9 cellular contexts compared by ENCODE assay signal in the genomic region with DNA sequence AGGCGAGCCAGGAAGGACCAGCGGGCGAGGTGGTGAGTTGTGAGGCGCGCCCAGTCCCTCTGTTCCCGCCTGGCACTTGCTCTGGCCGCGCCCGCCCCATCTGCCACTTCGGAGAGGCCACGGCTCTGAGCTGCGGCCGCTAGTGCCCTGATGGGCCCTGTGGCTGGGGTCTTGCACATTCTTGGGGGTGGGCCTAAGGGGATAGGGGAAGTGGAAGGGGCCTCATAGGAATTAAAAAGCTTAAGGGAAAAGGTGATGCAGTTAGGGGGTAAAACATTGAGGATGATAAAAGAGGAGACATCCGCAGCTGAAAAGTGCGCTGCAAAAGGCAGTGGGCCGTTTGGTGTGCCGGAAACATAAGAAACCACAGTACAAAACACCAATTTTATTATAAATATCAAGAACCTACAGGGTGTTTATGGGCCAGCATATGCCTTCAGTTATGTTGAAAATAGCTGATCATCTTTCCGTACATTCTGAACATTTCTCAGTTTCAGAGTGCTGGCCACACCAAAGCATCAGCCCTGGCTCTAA. TPM values are rescaled to one million over a fixed set of nuclear protein-coding genes. Genes with fewer than 3 reads are reported as not detected.
A peak's percentile ranks its signal among the peaks of the same experiment; 100 is the strongest.
DNase-seq lines count a peak whose midpoint lies in the region; ATAC-seq and TF ChIP-seq lines count a peak whose summit lies in the region.
"Had no signal": no experiment of that assay in that cellular context is flagged by ENCODE, and none has a peak within 500 bp of the region (broad histone marks: within the 10 kb centered on the region; RNA-seq: fewer than 3 reads in every experiment).

No MANE protein-coding gene starts in this region.

- H3K36me3 Mint-ChIP-seq in HFFc6 (ENCODE audit: low read depth), result peaks cover 38% of the 10 kb centered on the region
- peaks cover 6% of the 10 kb centered on the region for H3K36me3 Mint-ChIP-seq in brain

- H3K27me3 ChIP-seq in ACC112 (ENCODE audit: insufficient read depth, low read length) (no peaks in the 10 kb centered on the region), mucosa of rectum (ENCODE audit: control insufficient read depth in 2 of 2, insufficient read depth in 2 of 2, low read length in 2 of 2) (no peaks in the 10 kb centered on the region)

- H2AFZ ChIP-seq in ACC112 (ENCODE audit: low read length, unreplicated experiment), result no peak overlapping the region

- H3K79me2 ChIP-seq in ACC112 (ENCODE audit: control insufficient read depth, insufficient read depth, low read length, unreplicated experiment), result peaks cover 34% of the 10 kb centered on the region

- peak overlapping the region; percentile 99 for H3K4me3 Mint-ChIP-seq in HFFc6
- peak overlapping the region; percentile 88 to 97 (median 91) for H3K4me3 Mint-ChIP-seq in brain

- H3K27me3 Mint-ChIP-seq in HFFc6 (ENCODE audit: insufficient read depth) (peaks cover 6% of the 10 kb centered on the region), brain (peaks cover 63% of the 10 kb centered on the region)

- TF ChIP-seq CTCF in HFFc6 (IDR thresholded peaks at IDR 0.05), result no peak; the same call in 1 of the 2 replicates
- no peak for TF ChIP-seq CTCF in brain (conservative IDR thresholded peaks at IDR 0.05)

- H3K36me3 ChIP-seq in ACC112 (ENCODE audit: insufficient read depth, low read length), result peaks cover 45% of the 10 kb centered on the region
- peaks cover 43 to 65% of the 10 kb centered on the region in 2 donors for H3K36me3 ChIP-seq in mucosa of rectum (ENCODE audit: control insufficient read depth in 2 of 2, insufficient read depth in 2 of 2, low read length in 2 of 2)

- no peaks in the 10 kb centered on the region for H3K9me3 Mint-ChIP-seq in HFFc6
- peaks cover 0 to 4% (median 4%) of the 10 kb centered on the region in 5 experiments for H3K9me3 Mint-ChIP-seq in brain

- no peak for ATAC-seq in GM19035 (IDR thresholded peaks at IDR 0.05; ENCODE audit: unreplicated experiment)

- H3K27ac ChIP-seq in ACC112 (ENCODE audit: low read depth, low read length) (0 out of 2 replicates have a peak overlapping the region, but pooled peaks have one; percentile 5), mucosa of rectum (ENCODE audit: low read depth in 2 of 2, low read length in 2 of 2) (peak overlapping the region; percentile 95 to 96)

- H3K4me3 ChIP-seq in ACC112 (ENCODE audit: low read depth, low read length) (peak overlapping the region; percentile 95), mucosa of rectum (ENCODE audit: low read length in 2 of 2) (peak overlapping the region; percentile 90 to 92)

- peak overlapping the region; percentile 98 for H3K27ac Mint-ChIP-seq in HFFc6
- H3K27ac Mint-ChIP-seq in brain, result peak overlapping the region in 4 of 5 experiments; percentile 42 to 95 (median 93)

- H3K4me1 Mint-ChIP-seq in HFFc6 (ENCODE audit: low read depth), result peaks cover 28% of the 10 kb centered on the region
- peaks cover 15% of the 10 kb centered on the region for H3K4me1 Mint-ChIP-seq in brain

- DNase-seq in HFFc6, result no peak
- no peak for DNase-seq in NCI-H128 (lab: John Stamatoyannopoulos, UW; ENCODE audit: unreplicated experiment)
- DNase-seq in HuH-7 (ENCODE audit: low spot score), result no peak
- DNase-seq in inferior parietal cortex (ENCODE audit: extremely low spot score), result no peak

- no peaks in the 10 kb centered on the region for H3K9me3 ChIP-seq in mucosa of rectum (ENCODE audit: control insufficient read depth in 2 of 2, low read length in 2 of 2)

- H3K9ac ChIP-seq in mucosa of rectum (ENCODE audit: low read depth in 1 of 2, low read length in 2 of 2), result peak overlapping the region; percentile 92 to 96

- H3K4me1 ChIP-seq in ACC112 (ENCODE audit: control insufficient read depth, insufficient read depth, low read length, unreplicated experiment) (peaks cover 21% of the 10 kb centered on the region), mucosa of rectum (ENCODE audit: control insufficient read depth in 2 of 2, insufficient read depth in 2 of 2, low read length in 2 of 2) (peaks cover 18 to 27% of the 10 kb centered on the region in 2 donors)

RNA-seq across cellular contexts. Expression of gene PSMB8, which starts 1.1 kb away (rescaled TPM):
- total RNA-seq in HFFc6 (2021; fragmentation: NEBNext Ultra II Directional; extraction: Animal tissue kit (Norgen Biotek cat#: 25700)), result 10 to 100 TPM; 24.4 to 43.3 (median 39.5) TPM
- 39.4 TPM for polyA plus RNA-seq in brain (ENCODE audit: insufficient read depth, low read depth, low replicate concordance)

RNA-seq across cellular contexts. Expression of gene TAP2, which starts 6.4 kb away (rescaled TPM):
- 10 to 100 TPM; 25.3 to 47.5 (median 39.2) TPM for total RNA-seq in HFFc6 (2021; fragmentation: NEBNext Ultra II Directional; extraction: Animal tissue kit (Norgen Biotek cat#: 25700))
- 10.1 TPM for polyA plus RNA-seq in brain (ENCODE audit: insufficient read depth, low read depth, low replicate concordance)

RNA-seq across cellular contexts. Expression of gene TAP1, which starts 8.6 kb away (rescaled TPM):
- 10 to 100 TPM; 29.9 to 42.6 (median 37.8) TPM for total RNA-seq in HFFc6 (2021; fragmentation: NEBNext Ultra II Directional; extraction: Animal tissue kit (Norgen Biotek cat#: 25700))
- polyA plus RNA-seq in brain (ENCODE audit: insufficient read depth, low read depth, low replicate concordance), result 17.8 TPM

RNA-seq across cellular contexts. Expression of gene PSMB9, which starts 9.1 kb away (rescaled TPM):
- total RNA-seq in HFFc6 (2021; fragmentation: NEBNext Ultra II Directional; extraction: Animal tissue kit (Norgen Biotek cat#: 25700)), result 10 to 100 TPM in 4 of 6 experiments, 1 to 10 TPM in 2; 4.9 to 23.9 (median 20.9) TPM
- polyA plus RNA-seq in brain (ENCODE audit: insufficient read depth, low read depth, low replicate concordance), result 16.7 TPM

RNA-seq across cellular contexts. Expression of gene HLA-DOB, which starts 28.1 kb away (rescaled TPM):
- under 1 TPM in 2 of 6 experiments, not detected in 4; 0.14 to 0.28 TPM for total RNA-seq in HFFc6 (2021; fragmentation: NEBNext Ultra II Directional; extraction: Animal tissue kit (Norgen Biotek cat#: 25700))
- polyA plus RNA-seq in brain (ENCODE audit: insufficient read depth, low read depth, low replicate concordance), result not detected
- total RNA-seq: lung microvascular endothelial cell had no signal
